9 cellular contexts compared by ENCODE assay signal in genomic region chr11:118618991-118619375, GRCh38. TPM values are rescaled to one million over a fixed set of nuclear protein-coding genes. Genes with fewer than 3 reads are reported as not detected.
DNase-seq lines count a peak whose midpoint lies in the region; ATAC-seq and TF ChIP-seq lines count a peak whose summit lies in the region.
"Had no signal": no experiment of that assay in that cellular context is flagged by ENCODE, and none has a peak within 500 bp of the region (broad histone marks: within the 10 kb centered on the region; RNA-seq: fewer than 3 reads in every experiment).

No MANE protein-coding gene starts in this region.

- DNase-seq in HT-29 (ENCODE audit: low spot score) (peak; percentile 93), chondrocyte (ENCODE audit: low spot score) (peak; percentile 88), left kidney (ENCODE audit: low read depth, low spot score) (peak; percentile 12), KG1 (lab: John Stamatoyannopoulos, UW) (no peak)
- DNase-seq: activated T-cell treated with anti-CD3 and anti-CD28 coated beads, Interleukin-2, amount 50 U/mL, for 72 hours had no signal

- H3K4me1 ChIP-seq in subcutaneous abdominal adipose tissue (ENCODE audit: control insufficient read depth in 5 of 5, insufficient read depth in 5 of 5, low read length in 5 of 5): peaks cover 33 to 90% (median 79%) of the 10 kb centered on the region in 5 donors

- H3K27ac Mint-ChIP-seq in chondrocyte (ENCODE audit: unreplicated experiment): peak overlapping the region; percentile 93
- H3K27ac Mint-ChIP-seq: activated T-cell treated with anti-CD3 and anti-CD28 coated beads, Interleukin-2, amount 50 U/mL, for 72 hours had no signal

- no peaks in the 10 kb centered on the region for H3K27me3 Mint-ChIP-seq in chondrocyte (ENCODE audit: low read depth)

- no peak for TF ChIP-seq CTCF in chondrocyte (IDR thresholded peaks at IDR 0.05)

- H3K4me3 Mint-ChIP-seq in chondrocyte (ENCODE audit: unreplicated experiment): peak overlapping the region; percentile 36

- H3K36me3 Mint-ChIP-seq in chondrocyte (ENCODE audit: low read depth): peaks cover 14% of the 10 kb centered on the region

- H3K9me3 Mint-ChIP-seq in chondrocyte (ENCODE audit: low read depth): no peaks in the 10 kb centered on the region
- H3K9me3 Mint-ChIP-seq: activated T-cell treated with anti-CD3 and anti-CD28 coated beads, Interleukin-2, amount 50 U/mL, for 72 hours had no signal

- H3K27ac ChIP-seq in subcutaneous abdominal adipose tissue (ENCODE audit: low read depth, low read length): peak overlapping the region; percentile 99

- peaks cover 95% of the 10 kb centered on the region for H3K4me1 Mint-ChIP-seq in chondrocyte (ENCODE audit: low read depth)

- H3K4me3 ChIP-seq in subcutaneous abdominal adipose tissue (ENCODE audit: low read depth in 1 of 5, low read length in 5 of 5): peak overlapping the region in 3 of 5 donors; percentile 24 to 42 (median 37)

- H3K9me3 ChIP-seq in subcutaneous abdominal adipose tissue (ENCODE audit: control insufficient read depth in 5 of 5, low read length in 5 of 5): no peaks in the 10 kb centered on the region

- H3K9ac ChIP-seq in subcutaneous abdominal adipose tissue (ENCODE audit: low read length in 5 of 5): peak overlapping the region in 3 of 5 donors; percentile 40 to 87 (median 63)

- peaks cover 2 to 47% (median 35%) of the 10 kb centered on the region in 5 donors for H3K36me3 ChIP-seq in subcutaneous abdominal adipose tissue (ENCODE audit: control insufficient read depth in 5 of 5, insufficient read depth in 5 of 5, low read length in 5 of 5)

- ATAC-seq in HG03139 (IDR thresholded peaks at IDR 0.05; ENCODE audit: unreplicated experiment): no peak
- ATAC-seq in HG03097 (IDR thresholded peaks at IDR 0.05; ENCODE audit: low FRiP score, unreplicated experiment): no peak
- no peak for ATAC-seq in HG02759 (IDR thresholded peaks at IDR 0.05; ENCODE audit: unreplicated experiment)
- ATAC-seq: activated T-cell treated with anti-CD3 and anti-CD28 coated beads, Interleukin-2, amount 50 U/mL, for 72 hours had no signal

- H3K27me3 ChIP-seq in subcutaneous abdominal adipose tissue (ENCODE audit: control insufficient read depth in 5 of 5, insufficient read depth in 4 of 5, low read length in 5 of 5): no peaks in the 10 kb centered on the region

RNA-seq across cellular contexts. Expression of gene PHLDB1, which starts 11.6 kb away (rescaled TPM):
- 207 and 215 TPM in 2 replicates for total RNA-seq in HT-29 (2014; rRNA removed; shearing (Covaris generic))
- 164 to 271 TPM (median 179 TPM) in 3 replicates for total RNA-seq in chondrocyte

RNA-seq across cellular contexts. Expression of gene ARCN1, which starts 46.8 kb away (rescaled TPM):
- 79.4 and 84.9 TPM in 2 replicates for total RNA-seq in HT-29 (2014; rRNA removed; shearing (Covaris generic))
- total RNA-seq in chondrocyte: 233 to 265 TPM (median 240 TPM) in 3 replicates

RNA-seq across cellular contexts. Expression of gene IFT46, which starts 53.3 kb away (rescaled TPM):
- total RNA-seq in HT-29 (2014; rRNA removed; shearing (Covaris generic)): 17.6 and 18.7 TPM in 2 replicates
- total RNA-seq in chondrocyte: 16.2 to 22.7 TPM (median 16.6 TPM) in 3 replicates
